13 cellular contexts compared by ENCODE assay signal in the genomic region with DNA sequence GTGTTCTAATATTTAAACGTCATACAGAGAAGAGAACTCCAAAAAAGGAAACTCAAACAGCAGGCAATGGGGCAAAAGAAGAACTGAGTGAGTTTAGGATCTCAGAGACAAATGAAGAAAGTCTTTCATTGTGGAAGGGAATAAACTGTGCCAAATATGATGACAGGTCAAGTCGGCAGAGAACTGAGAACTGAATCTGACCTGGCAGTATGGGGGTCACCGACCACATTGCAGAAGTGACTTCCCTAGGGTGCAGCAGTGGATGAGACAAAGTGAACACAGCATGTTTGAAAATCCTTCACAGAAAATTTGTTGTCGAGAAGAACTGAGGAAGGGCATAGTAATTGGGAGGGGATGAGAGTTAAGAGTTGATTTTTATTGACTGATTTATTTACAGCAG.
DNase-seq lines count a peak whose midpoint lies in the region; ATAC-seq and TF ChIP-seq lines count a peak whose summit lies in the region.
"Had no signal": no experiment of that assay in that cellular context is flagged by ENCODE, and none has a peak within 500 bp of the region (broad histone marks: within the 10 kb centered on the region; RNA-seq: fewer than 3 reads in every experiment).

No MANE protein-coding gene starts in this region.

- H3K27ac ChIP-seq in neutrophil = peak overlapping the region; percentile 61

- H3K27me3 ChIP-seq in neutrophil (no peaks in the 10 kb centered on the region), HAP-1 (ENCODE audit: low read depth) (no peaks in the 10 kb centered on the region)

- peak; percentile 81 for DNase-seq in NOMO-1 treated with DMSO at 0.1 percent for 48 hours (lab: John Stamatoyannopoulos, UW; ENCODE audit: unreplicated experiment)
- no peak for DNase-seq in 8988T
- DNase-seq in HPDE6-E6E7 (ENCODE audit: extremely low spot score) = no peak
- DNase-seq in T-helper 2 cell = no peak
- no peak for DNase-seq in HAP-1 (ENCODE audit: low spot score in 2 of 2)
- DNase-seq: activated CD8-positive, alpha-beta T cell treated with anti-CD3 and anti-CD28 coated beads for 36 hours; DMS53; NCI-H2171; stimulated activated CD4-positive, alpha-beta T cell treated with anti-CD3 and anti-CD28 coated beads, Interleukin-1b, Interleukin-23, amount 100 ng/mL, for 48 hours; substantia nigra had no signal

- peak; percentile 40 for ATAC-seq in GM19023 (IDR thresholded peaks at IDR 0.05; ENCODE audit: unreplicated experiment)
- ATAC-seq in HG02798 (IDR thresholded peaks at IDR 0.05; ENCODE audit: poor library complexity, unreplicated experiment) = peak; percentile 56
- ATAC-seq: activated CD8-positive, alpha-beta T cell treated with anti-CD3 and anti-CD28 coated beads for 36 hours had no signal

- no peaks in the 10 kb centered on the region for H3K36me3 ChIP-seq in neutrophil
- H3K36me3 ChIP-seq in HAP-1 (replicated peaks) = peaks cover 10% of the 10 kb centered on the region

- H3K4me1 ChIP-seq in neutrophil (ENCODE audit: control insufficient read depth in 1 of 2, insufficient read depth in 1 of 2, low read depth in 1 of 2, low read length in 1 of 2) = peaks cover 11 to 26% of the 10 kb centered on the region in 2 experiments
- H3K4me1 ChIP-seq in HAP-1 = 0 out of 2 replicates have a peak, but pooled peaks cover 6% of the 10 kb centered on the region

- H3K4me3 ChIP-seq in neutrophil (ENCODE audit: low read depth in 1 of 2, low read length in 1 of 2) (no peak overlapping the region), HAP-1 (no peak overlapping the region)

- no peak for TF ChIP-seq CTCF in neutrophil (IDR thresholded peaks at IDR 0.05)

- H3K9me3 ChIP-seq in neutrophil (no peaks in the 10 kb centered on the region), HAP-1 (no peaks in the 10 kb centered on the region)

- in situ Hi-C loops in HAP-1 (cut with MboI; ENCODE audit: low sequenced_read_pairs) = no loop called here
